In genomic region chr1:208093754-208094719, GRCh38 we compare ENCODE assay signal across 8 cellular contexts.
DNase-seq lines count a peak whose midpoint lies in the region; ATAC-seq and TF ChIP-seq lines count a peak whose summit lies in the region.

No MANE protein-coding gene starts in this region.

- no peak overlapping the region for H3K9ac ChIP-seq in liver (ENCODE audit: low read depth in 1 of 2, low read length in 2 of 2)

- peak overlapping the region; percentile 15 for H3K27ac Mint-ChIP-seq in central memory CD8-positive, alpha-beta T cell (ENCODE audit: low read depth)

- no peaks in the 10 kb centered on the region for H3K27me3 Mint-ChIP-seq in central memory CD8-positive, alpha-beta T cell

- peak; percentile 73 to 84 for TF ChIP-seq RAD21 in liver (IDR thresholded peaks at IDR 0.05)

- H3K9me3 ChIP-seq in liver (ENCODE audit: control insufficient read depth in 4 of 4, low read length in 3 of 4), result no peaks in the 10 kb centered on the region

- 65% methylated on average over 4 of the region's 4 CpGs for WGBS in liver

- H3K27ac ChIP-seq in VCaP (no peak overlapping the region), liver (ENCODE audit: low read depth in 1 of 2, low read length in 2 of 2) (no peak overlapping the region)

- H3K4me1 ChIP-seq in liver (ENCODE audit: control insufficient read depth in 4 of 4, insufficient read depth in 4 of 4, low read length in 3 of 4), result peaks cover 0 to 4% (median 1%) of the 10 kb centered on the region in 4 donors

- no peak overlapping the region for H3K4me3 ChIP-seq in liver (ENCODE audit: low read depth in 1 of 3, low read length in 3 of 3)

- H3K36me3 ChIP-seq in liver (ENCODE audit: control insufficient read depth in 4 of 4, insufficient read depth in 3 of 4, low read depth in 1 of 4, low read length in 3 of 4), result peaks cover 5 to 46% (median 7%) of the 10 kb centered on the region in 4 donors

- no peaks in the 10 kb centered on the region for H3K9me3 Mint-ChIP-seq in central memory CD8-positive, alpha-beta T cell

- TF ChIP-seq CTCF in LNCAP (IDR thresholded peaks at IDR 0.05) (peak; percentile 97), VCaP (conservative IDR thresholded peaks at IDR 0.05) (peak; percentile 91), liver (IDR thresholded peaks at IDR 0.05; ENCODE audit: low read depth, low read length, missing input control) (peak; percentile 46)

- H3K4me3 Mint-ChIP-seq in central memory CD8-positive, alpha-beta T cell, result no peak overlapping the region

- H3K36me3 Mint-ChIP-seq in central memory CD8-positive, alpha-beta T cell (ENCODE audit: insufficient read depth), result peaks cover 3% of the 10 kb centered on the region

- DNase-seq in AG08395 (ENCODE audit: low spot score), result peak; percentile 66
- peak in 1 of 2 donors; percentile 22 for DNase-seq in central memory CD8-positive, alpha-beta T cell (ENCODE audit: low spot score in 2 of 2)
- peak; percentile 21 to 33 for DNase-seq in stimulated activated CD8-positive, alpha-beta memory T cell treated with anti-CD3 and anti-CD28 coated beads, Interleukin-15, amount 100 ng/mL, for 48 hours (ENCODE audit: low read depth in 2 of 2)

- no peaks in the 10 kb centered on the region for H3K4me1 Mint-ChIP-seq in central memory CD8-positive, alpha-beta T cell

- peak; percentile 59 for ATAC-seq in GM18867 (IDR thresholded peaks at IDR 0.05; ENCODE audit: unreplicated experiment)
- no peak for ATAC-seq in central memory CD8-positive, alpha-beta T cell (replicated peaks; ENCODE audit: extremely low read depth, poor library complexity, severe bottlenecking)
- ATAC-seq in GM19023 (IDR thresholded peaks at IDR 0.05; ENCODE audit: unreplicated experiment), result no peak

- no peaks in the 10 kb centered on the region for H3K27me3 ChIP-seq in liver (ENCODE audit: control insufficient read depth in 4 of 4, insufficient read depth in 4 of 4, low read length in 3 of 4)

TF ChIP-seq in liver, 16 proteins besides CTCF, POLR2A, EP300 and RAD21:
- TF ChIP-seq ATF3 (IDR thresholded peaks at IDR 0.05) (no peak), HNF4G (IDR thresholded peaks at IDR 0.05) (no peak), HNF4A (conservative IDR thresholded peaks at IDR 0.05) (peak in 1 of 2 donors; percentile 21), JUND (IDR thresholded peaks at IDR 0.05) (no peak), RXRA (IDR thresholded peaks at IDR 0.05) (peak; percentile 15 to 44)

Comparison
In these comparisons a context has a peak if more than half of its experiments do, and no peak if none do; other contexts are left out.
1. CTCF ChIP-seq: peak in every context shown above with its lines; median percentile 97 in LNCAP; 91 in VCaP; 46 in liver.